Comparison of ENCODE assay signal across 8 cellular contexts in genomic region chr1:1137256-1138045, GRCh38. TPM values are rescaled to one million over a fixed set of nuclear protein-coding genes. Genes with fewer than 3 reads are reported as not detected.
A peak's percentile ranks its signal among the peaks of the same experiment; 100 is the strongest.
DNase-seq lines count a peak whose midpoint lies in the region.

No MANE protein-coding gene starts in this region.

- H3K4me3 ChIP-seq in iPS-18a (ENCODE audit: low read length): peak overlapping the region; percentile 30

- H3K9ac ChIP-seq in iPS-18a (ENCODE audit: low read length): no peak overlapping the region

- H3K27ac Mint-ChIP-seq in activated CD4-positive, alpha-beta T cell treated with anti-CD3 and anti-CD28 coated beads, Interleukin-2, amount 10 ng/mL, durations not matched to agents 24 days and 14 days: peak overlapping the region; percentile 87
- H3K27ac Mint-ChIP-seq in stimulated activated naive CD8-positive, alpha-beta T cell treated with anti-CD3 and anti-CD28 coated beads, Interleukin-15, Interleukin-2, amounts not matched to agents 100 ng/mL and 50 ng/mL, for 24 hours: peak overlapping the region; percentile 85

- H3K27ac ChIP-seq in iPS-18a (ENCODE audit: low read length): no peak overlapping the region

- H3K36me3 ChIP-seq in iPS-18a (ENCODE audit: control insufficient read depth, low read depth, low read length): no peaks in the 10 kb centered on the region

- H3K4me1 Mint-ChIP-seq in activated CD4-positive, alpha-beta T cell treated with anti-CD3 and anti-CD28 coated beads, Interleukin-2, amount 10 ng/mL, durations not matched to agents 24 days and 14 days: peaks cover 21% of the 10 kb centered on the region
- peaks cover 26% of the 10 kb centered on the region for H3K4me1 Mint-ChIP-seq in stimulated activated naive CD8-positive, alpha-beta T cell treated with anti-CD3 and anti-CD28 coated beads, Interleukin-15, Interleukin-2, amounts not matched to agents 100 ng/mL and 50 ng/mL, for 24 hours (ENCODE audit: low read depth)

- no peaks in the 10 kb centered on the region for H3K9me3 Mint-ChIP-seq in activated CD4-positive, alpha-beta T cell treated with anti-CD3 and anti-CD28 coated beads, Interleukin-2, amount 10 ng/mL, durations not matched to agents 24 days and 14 days
- H3K9me3 Mint-ChIP-seq in stimulated activated naive CD8-positive, alpha-beta T cell treated with anti-CD3 and anti-CD28 coated beads, Interleukin-15, Interleukin-2, amounts not matched to agents 100 ng/mL and 50 ng/mL, for 24 hours: no peaks in the 10 kb centered on the region

- no peaks in the 10 kb centered on the region for H3K36me3 Mint-ChIP-seq in activated CD4-positive, alpha-beta T cell treated with anti-CD3 and anti-CD28 coated beads, Interleukin-2, amount 10 ng/mL, durations not matched to agents 24 days and 14 days (ENCODE audit: low read depth)
- no peaks in the 10 kb centered on the region for H3K36me3 Mint-ChIP-seq in stimulated activated naive CD8-positive, alpha-beta T cell treated with anti-CD3 and anti-CD28 coated beads, Interleukin-15, Interleukin-2, amounts not matched to agents 100 ng/mL and 50 ng/mL, for 24 hours (ENCODE audit: low read depth)

- no peaks in the 10 kb centered on the region for H3K27me3 Mint-ChIP-seq in activated CD4-positive, alpha-beta T cell treated with anti-CD3 and anti-CD28 coated beads, Interleukin-2, amount 10 ng/mL, durations not matched to agents 24 days and 14 days
- H3K27me3 Mint-ChIP-seq in stimulated activated naive CD8-positive, alpha-beta T cell treated with anti-CD3 and anti-CD28 coated beads, Interleukin-15, Interleukin-2, amounts not matched to agents 100 ng/mL and 50 ng/mL, for 24 hours: no peaks in the 10 kb centered on the region

- H3K9me3 ChIP-seq in iPS-18a (ENCODE audit: control insufficient read depth, low read depth, low read length): no peaks in the 10 kb centered on the region

- intact Hi-C loops in activated CD4-positive, alpha-beta T cell treated with anti-CD3 and anti-CD28 coated beads, Interleukin-2, amount 10 ng/mL, durations not matched to agents 24 days and 14 days (cut with micrococcal nuclease): loop anchor here (5.0 kb wide), 1 partner anchor 70 kb away; the partner anchor contains the start of gene TNFRSF18

- H3K4me1 ChIP-seq in iPS-18a (ENCODE audit: control insufficient read depth, low read depth, low read length): peaks cover 3% of the 10 kb centered on the region

- DNase-seq in NCI-H748 (lab: John Stamatoyannopoulos, UW; ENCODE audit: unreplicated experiment): peak; percentile 74
- no peak for DNase-seq in NCI-H748 treated with DMSO at 0.1 percent for 48 hours (lab: John Stamatoyannopoulos, UW)
- DNase-seq in activated CD4-positive, alpha-beta T cell treated with anti-CD3 and anti-CD28 coated beads, Interleukin-2, amount 10 ng/mL, durations not matched to agents 24 days and 14 days: peak; percentile 94
- DNase-seq in AG08395 (ENCODE audit: low spot score): no peak
- DNase-seq in NOMO-1 treated with DMSO at 0.1 percent for 48 hours (lab: John Stamatoyannopoulos, UW; ENCODE audit: unreplicated experiment): no peak
- DNase-seq in NCI-H1092 (lab: John Stamatoyannopoulos, UW): no peak

- peak overlapping the region; percentile 66 for H3K4me3 Mint-ChIP-seq in activated CD4-positive, alpha-beta T cell treated with anti-CD3 and anti-CD28 coated beads, Interleukin-2, amount 10 ng/mL, durations not matched to agents 24 days and 14 days
- peak overlapping the region; percentile 71 for H3K4me3 Mint-ChIP-seq in stimulated activated naive CD8-positive, alpha-beta T cell treated with anti-CD3 and anti-CD28 coated beads, Interleukin-15, Interleukin-2, amounts not matched to agents 100 ng/mL and 50 ng/mL, for 24 hours

- peaks cover 12% of the 10 kb centered on the region for H3K27me3 ChIP-seq in iPS-18a (ENCODE audit: control insufficient read depth, insufficient read depth, low read length)

RNA-seq across cellular contexts. Expression of gene C1orf159, which starts 21.6 kb away (rescaled TPM):
- total RNA-seq in activated CD4-positive, alpha-beta T cell treated with anti-CD3 and anti-CD28 coated beads, Interleukin-2, amount 10 ng/mL, durations not matched to agents 24 days and 14 days: 24.5 and 28.0 TPM in 2 replicates

RNA-seq across cellular contexts. Expression of gene TTLL10, which starts 36.2 kb away (rescaled TPM):
- total RNA-seq in activated CD4-positive, alpha-beta T cell treated with anti-CD3 and anti-CD28 coated beads, Interleukin-2, amount 10 ng/mL, durations not matched to agents 24 days and 14 days: not detected in 2 replicates

Comparison
In these comparisons a context has a peak if more than half of its experiments do, and no peak if none do; other contexts are left out.
1. DNase-seq: peak in NCI-H748 (single experiment) and activated CD4-positive, alpha-beta T cell treated with anti-CD3 and anti-CD28 coated beads, Interleukin-2, amount 10 ng/mL, durations not matched to agents 24 days and 14 days (single experiment); none in NCI-H748 treated with DMSO at 0.1 percent for 48 hours (single experiment), AG08395 (single experiment), NOMO-1 treated with DMSO at 0.1 percent for 48 hours (single experiment) and NCI-H1092 (single experiment).